9 cellular contexts compared by ENCODE assay signal in the genomic region with DNA sequence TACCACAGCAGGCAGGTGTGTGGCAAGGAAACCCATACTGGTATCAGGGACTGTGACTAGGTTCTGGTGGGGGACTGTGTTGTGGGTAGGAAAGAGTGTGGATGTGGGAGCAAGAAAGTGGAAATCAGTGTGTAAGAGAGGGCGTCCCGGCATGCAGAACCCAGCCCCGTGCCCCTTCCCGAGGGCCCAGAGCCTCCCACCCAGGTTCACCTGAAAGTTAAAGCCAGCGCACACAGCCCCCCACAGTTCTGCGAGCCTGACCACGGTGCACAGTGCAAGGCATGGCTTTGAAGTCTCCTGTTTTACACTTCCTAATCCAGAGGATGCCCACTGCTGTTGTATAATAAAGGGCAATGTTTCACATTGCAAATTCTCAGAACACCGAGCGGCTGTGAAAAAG. TPM values are rescaled to one million over a fixed set of nuclear protein-coding genes. Genes with fewer than 3 reads are reported as not detected.
"Had no signal": no experiment of that assay in that cellular context is flagged by ENCODE, and none has a peak within 500 bp of the region (broad histone marks: within the 10 kb centered on the region; RNA-seq: fewer than 3 reads in every experiment).

No MANE protein-coding gene starts in this region.

- H2AFZ ChIP-seq: GM23248 had no signal

- H3K27ac Mint-ChIP-seq: H9 had no signal

- H3K4me3 ChIP-seq: GM23248, K562 had no signal

- FAIRE-seq: H54, HTR-8/SVneo, K562 had no signal

- DNase-seq: GM23248, GOT3, H9, HCEC 1CT, IMR-90, KG1 had no signal

- H3K4me3 Mint-ChIP-seq: H9 had no signal

- H3K9me3 Mint-ChIP-seq: H9 had no signal

- ATAC-seq: K562 had no signal

- H3K27ac ChIP-seq: GM23248 had no signal

- H3K9ac ChIP-seq: GM23248 had no signal

RNA-seq across cellular contexts. Expression of gene MAFB, which starts 22.7 kb away (rescaled TPM):
- total RNA-seq: IMR-90 had no signal
- polyA plus RNA-seq: K562 had no signal
